In the genomic region with DNA sequence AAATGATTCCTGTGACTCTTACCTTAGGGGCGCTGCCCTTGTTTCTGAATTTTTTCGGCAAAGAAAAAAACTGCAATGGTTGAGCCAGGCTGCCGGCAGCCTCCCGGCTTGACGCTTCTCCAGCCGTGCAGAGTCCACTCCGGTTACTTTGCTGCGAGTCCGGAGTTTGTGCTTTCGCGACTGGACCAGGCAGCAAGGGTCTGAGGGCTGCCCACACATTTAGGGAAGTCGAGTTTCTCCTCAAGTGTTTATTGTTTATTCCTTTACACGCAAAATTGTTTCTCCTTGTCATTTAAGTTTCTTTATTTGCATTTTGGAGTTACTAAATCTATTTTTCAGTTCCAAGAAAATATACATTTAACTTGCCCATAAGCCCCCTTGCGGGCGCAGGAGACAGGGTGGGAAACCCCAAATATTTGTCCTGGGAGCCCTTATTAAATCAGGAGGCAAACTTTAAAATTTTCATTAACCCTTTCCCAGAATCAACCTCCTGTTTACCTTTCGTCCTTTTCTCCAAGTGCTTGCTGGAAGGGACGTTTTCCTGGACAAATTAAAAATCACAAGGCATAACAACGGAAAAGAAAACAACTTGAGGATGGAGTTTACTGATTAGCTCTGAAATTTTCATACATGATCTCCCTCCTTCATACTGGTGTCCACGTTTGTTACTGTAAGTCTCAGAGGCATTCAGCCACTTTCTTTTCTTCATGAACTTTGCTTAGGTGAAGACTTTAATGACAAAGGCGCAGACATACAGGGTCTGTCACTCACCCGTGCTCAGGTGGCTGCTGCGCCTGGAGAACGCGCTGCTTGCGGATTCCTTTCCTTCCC, we compare ENCODE assay signal across 13 cellular contexts. TPM values are rescaled to one million over a fixed set of nuclear protein-coding genes. Genes with fewer than 3 reads are reported as not detected.
A peak's percentile ranks its signal among the peaks of the same experiment; 100 is the strongest.
DNase-seq lines count a peak whose midpoint lies in the region; ATAC-seq and TF ChIP-seq lines count a peak whose summit lies in the region.
"Had no signal": no experiment of that assay in that cellular context is flagged by ENCODE, and none has a peak within 500 bp of the region (broad histone marks: within the 10 kb centered on the region; RNA-seq: fewer than 3 reads in every experiment).

No MANE protein-coding gene starts in this region.

- H3K4me3 ChIP-seq in GM23338 (peak overlapping the region; percentile 71), hepatocyte (no peak overlapping the region), retinal pigment epithelial cell (ENCODE audit: low read length) (no peak overlapping the region)

- H3K79me2 ChIP-seq in GM23338 (replicated peaks; ENCODE audit: insufficient read depth) (no peaks in the 10 kb centered on the region), hepatocyte (no peaks in the 10 kb centered on the region)

- H3K27me3 Mint-ChIP-seq in GM23338 (ENCODE audit: insufficient read depth, low read depth, poor library complexity) (peaks cover 59% of the 10 kb centered on the region), T-helper 17 cell (peaks cover 35% of the 10 kb centered on the region)
- H3K27me3 Mint-ChIP-seq in activated CD4-positive, alpha-beta T cell treated with anti-CD3 and anti-CD28 coated beads, Interleukin-2, amount 10 ng/mL, durations not matched to agents 7 days and 5 days = peaks cover 40% of the 10 kb centered on the region

- peak overlapping the region; percentile 94 for H3K4me2 ChIP-seq in GM23338
- H3K4me2 ChIP-seq in hepatocyte = peak overlapping the region; percentile 97

- H3K4me3 Mint-ChIP-seq in GM23338 (peak overlapping the region; percentile 75), T-helper 17 cell (peak overlapping the region; percentile 57)
- H3K4me3 Mint-ChIP-seq in activated CD4-positive, alpha-beta T cell treated with anti-CD3 and anti-CD28 coated beads, Interleukin-2, amount 10 ng/mL, durations not matched to agents 7 days and 5 days = no peak overlapping the region
- H3K4me3 Mint-ChIP-seq: activated naive CD4-positive, alpha-beta T cell treated with anti-CD3 and anti-CD28 coated beads for 36 hours had no signal

- H3K27me3 ChIP-seq in GM23338 (ENCODE audit: insufficient read depth) (peaks cover 75% of the 10 kb centered on the region), hepatocyte (peaks cover 83% of the 10 kb centered on the region)

- WGBS in hepatocyte (ENCODE audit: low lambda C conversion rate, missing lambda C conversion rate) = 4% methylated on average over 25 of the region's 25 CpGs

- POLR2A ChIA-PET in activated CD4-positive, alpha-beta T cell treated with anti-CD3 and anti-CD28 coated beads, Interleukin-2, amount 10 ng/mL, durations not matched to agents 7 days and 5 days (lab: Charles Lee) = no interaction called here

- H3K36me3 ChIP-seq in GM23338 (ENCODE audit: insufficient read depth) = no peaks in the 10 kb centered on the region; the same call in 1 of the 2 replicates
- no peaks in the 10 kb centered on the region for H3K36me3 ChIP-seq in hepatocyte (replicated peaks; ENCODE audit: insufficient read depth, low read depth)

- H3K9me2 ChIP-seq in GM23338 (ENCODE audit: insufficient read depth) (no peaks in the 10 kb centered on the region), hepatocyte (replicated peaks; ENCODE audit: insufficient read depth) (no peaks in the 10 kb centered on the region)

- H3K4me1 Mint-ChIP-seq in GM23338 = peaks cover 41% of the 10 kb centered on the region
- H3K4me1 Mint-ChIP-seq in T-helper 17 cell = peaks cover 8% of the 10 kb centered on the region
- peaks cover 7% of the 10 kb centered on the region for H3K4me1 Mint-ChIP-seq in activated CD4-positive, alpha-beta T cell treated with anti-CD3 and anti-CD28 coated beads, Interleukin-2, amount 10 ng/mL, durations not matched to agents 7 days and 5 days

- H3K36me3 Mint-ChIP-seq in GM23338 (ENCODE audit: low read depth) (no peaks in the 10 kb centered on the region; the same call in 2 of the 3 replicates), T-helper 17 cell (ENCODE audit: low read depth) (peaks cover 3% of the 10 kb centered on the region)
- no peaks in the 10 kb centered on the region for H3K36me3 Mint-ChIP-seq in activated CD4-positive, alpha-beta T cell treated with anti-CD3 and anti-CD28 coated beads, Interleukin-2, amount 10 ng/mL, durations not matched to agents 7 days and 5 days (ENCODE audit: low read depth)

- DNase-seq in GM23338 (ENCODE audit: low spot score) (peak; percentile 71), T-helper 17 cell (no peak), hepatocyte (ENCODE audit: low spot score) (no peak), retinal pigment epithelial cell (ENCODE audit: low read depth) (no peak), DMS153 treated with DMSO at 0.1 percent for 48 hours (lab: John Stamatoyannopoulos, UW; ENCODE audit: unreplicated experiment) (no peak), 8988T (no peak), caudate nucleus (lab: John Stamatoyannopoulos, UW) (no peak)
- DNase-seq in activated CD4-positive, alpha-beta T cell treated with anti-CD3 and anti-CD28 coated beads, Interleukin-2, amount 10 ng/mL, durations not matched to agents 7 days and 5 days = no peak
- DNase-seq: activated CD4-positive, alpha-beta T cell treated with anti-CD3 and anti-CD28 coated beads for 1 hour; activated naive CD4-positive, alpha-beta T cell treated with anti-CD3 and anti-CD28 coated beads for 36 hours; effector memory CD4-positive, alpha-beta T cell; Karpas-422 had no signal

- CTCF ChIA-PET in activated CD4-positive, alpha-beta T cell treated with anti-CD3 and anti-CD28 coated beads, Interleukin-2, amount 10 ng/mL, durations not matched to agents 7 days and 5 days (lab: Charles Lee) = no interaction called here

- H4K20me1 ChIP-seq in GM23338 (replicated peaks; ENCODE audit: insufficient read depth) (0 out of 2 replicates have a peak, but pooled peaks cover 3% of the 10 kb centered on the region), hepatocyte (ENCODE audit: insufficient read depth, poor library complexity, severe bottlenecking) (no peaks in the 10 kb centered on the region)

- no peak for ATAC-seq in GM23338
- no peak for ATAC-seq in T-helper 17 cell

- no peaks in the 10 kb centered on the region; the same call in 2 of the 3 replicates for H3K9me3 Mint-ChIP-seq in GM23338
- no peaks in the 10 kb centered on the region for H3K9me3 Mint-ChIP-seq in activated CD4-positive, alpha-beta T cell treated with anti-CD3 and anti-CD28 coated beads, Interleukin-2, amount 10 ng/mL, durations not matched to agents 7 days and 5 days
- H3K9me3 Mint-ChIP-seq: activated naive CD4-positive, alpha-beta T cell treated with anti-CD3 and anti-CD28 coated beads for 36 hours had no signal

- no peak overlapping the region for H3K27ac ChIP-seq in GM23338 (ENCODE audit: low read depth)
- no peak overlapping the region for H3K27ac ChIP-seq in hepatocyte
- H3K27ac ChIP-seq in caudate nucleus (ENCODE audit: low read depth, low read length) = no peak overlapping the region

- H3K9me3 ChIP-seq in T-helper 17 cell (ENCODE audit: control insufficient read depth, low read length, poor library complexity, severe bottlenecking) = no peaks in the 10 kb centered on the region
- no peaks in the 10 kb centered on the region for H3K9me3 ChIP-seq in hepatocyte (ENCODE audit: low read depth)

- H2AFZ ChIP-seq in GM23338 (peak overlapping the region; percentile 96), hepatocyte (no peak overlapping the region)

- peak in 1 of 2 experiments; percentile 50; a peak in 2 of 4 replicates for TF ChIP-seq CTCF in GM23338 (conservative IDR thresholded peaks at IDR 0.05; ENCODE audit: low read depth in 2 of 2)
- peak; percentile 6 for TF ChIP-seq CTCF in hepatocyte (IDR thresholded peaks at IDR 0.05; ENCODE audit: poor library complexity)
- peak; percentile 15 for TF ChIP-seq CTCF in retinal pigment epithelial cell (conservative IDR thresholded peaks at IDR 0.05; ENCODE audit: low read depth, low read length)

- H3K27ac Mint-ChIP-seq in GM23338 (no peak overlapping the region), T-helper 17 cell (no peak overlapping the region)
- no peak overlapping the region for H3K27ac Mint-ChIP-seq in activated CD4-positive, alpha-beta T cell treated with anti-CD3 and anti-CD28 coated beads, Interleukin-2, amount 10 ng/mL, durations not matched to agents 7 days and 5 days
- H3K27ac Mint-ChIP-seq: activated naive CD4-positive, alpha-beta T cell treated with anti-CD3 and anti-CD28 coated beads for 36 hours had no signal

- peaks cover 52% of the 10 kb centered on the region for H3K4me1 ChIP-seq in GM23338 (ENCODE audit: insufficient read depth)
- H3K4me1 ChIP-seq in hepatocyte (ENCODE audit: insufficient read depth) = peaks cover 22% of the 10 kb centered on the region

- H3F3A ChIP-seq in GM23338 (replicated peaks; ENCODE audit: low read depth) = peaks cover 13% of the 10 kb centered on the region

RNA-seq across cellular contexts. Expression of gene PDE10A, which starts 1.7 kb away (rescaled TPM):
- total RNA-seq in GM23338 (2014; rRNA removed; shearing (Covaris generic)) = 2.0 and 3.9 TPM in 2 replicates
- polyA plus RNA-seq in GM23338 (2016; fragmentation: Nextera tagmentation; extraction: Ambion mirVana) (0.47 and 0.50 TPM in 2 replicates), hepatocyte (2.0 and 5.7 TPM in 2 replicates)
- total RNA-seq in T-helper 17 cell (under 1 TPM in 1 of 2 donors, not detected in 1; 0.20 TPM), hepatocyte (5.4 and 7.2 TPM in 2 replicates)
- not detected for total RNA-seq in activated CD4-positive, alpha-beta T cell treated with anti-CD3 and anti-CD28 coated beads, Interleukin-2, amount 10 ng/mL, durations not matched to agents 7 days and 5 days
- total RNA-seq: activated naive CD4-positive, alpha-beta T cell treated with anti-CD3 and anti-CD28 coated beads for 36 hours had no signal
- polyA plus RNA-seq: keratinocyte had no signal
